In genomic region chr11:5696210-5696609, GRCh38 we compare ENCODE assay signal across 21 cellular contexts. TPM values are rescaled to one million over a fixed set of nuclear protein-coding genes. Genes with fewer than 3 reads are reported as not detected.
DNase-seq lines count a peak whose midpoint lies in the region; ATAC-seq and TF ChIP-seq lines count a peak whose summit lies in the region.
"Had no signal": no experiment of that assay in that cellular context is flagged by ENCODE, and none has a peak within 500 bp of the region (broad histone marks: within the 10 kb centered on the region; RNA-seq: fewer than 3 reads in every experiment).

No MANE protein-coding gene starts in this region.

- in situ Hi-C loops in transverse colon (cut with MboI; ENCODE audit: low pct_ligation_motif_present in 1 of 4, low pct_unique_long_range_greater_than_20kb in 1 of 4, low sequenced_read_pairs in 3 of 4): no loop called here

- TF ChIP-seq EP300 in transverse colon (IDR thresholded peaks at IDR 0.05; ENCODE audit: low read depth): no peak

- H3K4me3 Mint-ChIP-seq in CD8-positive, alpha-beta memory T cell: peak overlapping the region in 3 of 7 donors; percentile 4 to 13 (median 6)
- no peak overlapping the region for H3K4me3 Mint-ChIP-seq in activated T-helper 1 cell treated with anti-CD3 and anti-CD28 coated beads, Interleukin-12 subunit alpha, Interleukin-12 subunit beta, Interleukin-2, Interleukin-4 antibody, amounts not matched to agents 30 ng/mL and 10 ng/mL and 1 ng/mL, durations not matched to agents 14 hours and 24 hours and 36 hours
- H3K4me3 Mint-ChIP-seq in memory B cell (no peak overlapping the region), osteocyte (ENCODE audit: unreplicated experiment) (no peak overlapping the region)

- no peaks in the 10 kb centered on the region for H3K9me3 Mint-ChIP-seq in CD8-positive, alpha-beta memory T cell
- no peaks in the 10 kb centered on the region for H3K9me3 Mint-ChIP-seq in activated T-helper 1 cell treated with anti-CD3 and anti-CD28 coated beads, Interleukin-12 subunit alpha, Interleukin-12 subunit beta, Interleukin-2, Interleukin-4 antibody, amounts not matched to agents 30 ng/mL and 10 ng/mL and 1 ng/mL, durations not matched to agents 14 hours and 24 hours and 36 hours
- H3K9me3 Mint-ChIP-seq in memory B cell (no peaks in the 10 kb centered on the region), osteocyte (ENCODE audit: unreplicated experiment) (no peaks in the 10 kb centered on the region)

- H3K4me1 Mint-ChIP-seq in CD8-positive, alpha-beta memory T cell: peaks cover 68 to 83% (median 82%) of the 10 kb centered on the region in 3 donors
- peaks cover 65% of the 10 kb centered on the region for H3K4me1 Mint-ChIP-seq in activated T-helper 1 cell treated with anti-CD3 and anti-CD28 coated beads, Interleukin-12 subunit alpha, Interleukin-12 subunit beta, Interleukin-2, Interleukin-4 antibody, amounts not matched to agents 30 ng/mL and 10 ng/mL and 1 ng/mL, durations not matched to agents 14 hours and 24 hours and 36 hours (ENCODE audit: low read depth)
- peaks cover 39% of the 10 kb centered on the region for H3K4me1 Mint-ChIP-seq in memory B cell
- H3K4me1 Mint-ChIP-seq in osteocyte (ENCODE audit: unreplicated experiment): peaks cover 20% of the 10 kb centered on the region

- H3K36me3 Mint-ChIP-seq in CD8-positive, alpha-beta memory T cell: peaks cover 11 to 79% (median 22%) of the 10 kb centered on the region in 3 donors
- H3K36me3 Mint-ChIP-seq in activated T-helper 1 cell treated with anti-CD3 and anti-CD28 coated beads, Interleukin-12 subunit alpha, Interleukin-12 subunit beta, Interleukin-2, Interleukin-4 antibody, amounts not matched to agents 30 ng/mL and 10 ng/mL and 1 ng/mL, durations not matched to agents 14 hours and 24 hours and 36 hours (ENCODE audit: low read depth): peaks cover 49% of the 10 kb centered on the region
- H3K36me3 Mint-ChIP-seq in memory B cell (peaks cover 30% of the 10 kb centered on the region), osteocyte (ENCODE audit: unreplicated experiment) (peaks cover 70% of the 10 kb centered on the region)

- H3K4me3 ChIP-seq in AG10803 (ENCODE audit: low read length): no peak overlapping the region
- no peak overlapping the region for H3K4me3 ChIP-seq in CD8-positive, alpha-beta memory T cell (ENCODE audit: low read length)
- no peak overlapping the region for H3K4me3 ChIP-seq in transverse colon
- H3K4me3 ChIP-seq: colonic mucosa had no signal

- peak; percentile 16 for DNase-seq in AG10803 (ENCODE audit: low read depth)
- no peak for DNase-seq in CD8-positive, alpha-beta memory T cell
- no peak for DNase-seq in activated T-helper 1 cell treated with anti-CD3 and anti-CD28 coated beads, Interleukin-12 subunit alpha, Interleukin-12 subunit beta, Interleukin-2, Interleukin-4 antibody, amounts not matched to agents 30 ng/mL and 10 ng/mL and 1 ng/mL, durations not matched to agents 14 hours and 24 hours and 36 hours (ENCODE audit: low spot score)
- no peak for DNase-seq in memory B cell (ENCODE audit: low spot score in 2 of 2)
- no peak for DNase-seq in osteocyte (ENCODE audit: extremely low spot score, unreplicated experiment)
- DNase-seq in central memory CD4-positive, alpha-beta T cell: no peak
- no peak for DNase-seq in transverse colon
- DNase-seq: activated CD8-positive, alpha-beta memory T cell treated with anti-CD3 and anti-CD28 coated beads for 24 hours; Caco-2; colonic mucosa; foreskin keratinocyte; NCI-H1930; NCI-H446; occipital lobe; SW 1271; trophoblast cell had no signal

- no peaks in the 10 kb centered on the region for H3K9me3 ChIP-seq in CD8-positive, alpha-beta memory T cell (ENCODE audit: low read length)
- no peaks in the 10 kb centered on the region for H3K9me3 ChIP-seq in transverse colon
- H3K9me3 ChIP-seq: Caco-2, colonic mucosa had no signal

- H3K27me3 Mint-ChIP-seq in CD8-positive, alpha-beta memory T cell: no peaks in the 10 kb centered on the region
- H3K27me3 Mint-ChIP-seq in activated T-helper 1 cell treated with anti-CD3 and anti-CD28 coated beads, Interleukin-12 subunit alpha, Interleukin-12 subunit beta, Interleukin-2, Interleukin-4 antibody, amounts not matched to agents 30 ng/mL and 10 ng/mL and 1 ng/mL, durations not matched to agents 14 hours and 24 hours and 36 hours (ENCODE audit: insufficient read depth): no peaks in the 10 kb centered on the region
- H3K27me3 Mint-ChIP-seq in memory B cell (no peaks in the 10 kb centered on the region), osteocyte (ENCODE audit: unreplicated experiment) (no peaks in the 10 kb centered on the region)

- peaks cover 23% of the 10 kb centered on the region for H3K36me3 ChIP-seq in CD8-positive, alpha-beta memory T cell (ENCODE audit: insufficient read depth, low read length)
- peaks cover 0 to 4% (median 0%) of the 10 kb centered on the region in 4 donors for H3K36me3 ChIP-seq in transverse colon
- H3K36me3 ChIP-seq: colonic mucosa had no signal

- intact Hi-C loops in activated T-helper 1 cell treated with anti-CD3 and anti-CD28 coated beads, Interleukin-12 subunit alpha, Interleukin-12 subunit beta, Interleukin-2, Interleukin-4 antibody, amounts not matched to agents 30 ng/mL and 10 ng/mL and 1 ng/mL, durations not matched to agents 14 hours and 24 hours and 36 hours (cut with micrococcal nuclease): no loop called here
- intact Hi-C loops in transverse colon (cut with DNase I; ENCODE audit: low total_unique reads): no loop called here

- TF ChIP-seq CTCF in AG10803 (conservative IDR thresholded peaks at IDR 0.05; ENCODE audit: low read length) (no peak), osteocyte (IDR thresholded peaks at IDR 0.05) (no peak), transverse colon (IDR thresholded peaks at IDR 0.05) (no peak)

- H3K4me1 ChIP-seq in CD8-positive, alpha-beta memory T cell (ENCODE audit: insufficient read depth, low read length): peaks cover 52% of the 10 kb centered on the region
- peaks cover 0 to 12% (median 0%) of the 10 kb centered on the region in 4 donors for H3K4me1 ChIP-seq in transverse colon
- H3K4me1 ChIP-seq: colonic mucosa, foreskin keratinocyte had no signal

- ATAC-seq in memory B cell (ENCODE audit: low read depth) (no peak), HG02981 (IDR thresholded peaks at IDR 0.05; ENCODE audit: unreplicated experiment) (no peak)
- ATAC-seq: foreskin keratinocyte had no signal

- POLR2A ChIA-PET in CD8-positive, alpha-beta memory T cell (lab: Charles Lee): no interaction called here

- CTCF ChIA-PET in CD8-positive, alpha-beta memory T cell (lab: Charles Lee): no interaction called here

- H3K27ac Mint-ChIP-seq in CD8-positive, alpha-beta memory T cell: peak overlapping the region; percentile 19 to 86 (median 70)
- H3K27ac Mint-ChIP-seq in activated T-helper 1 cell treated with anti-CD3 and anti-CD28 coated beads, Interleukin-12 subunit alpha, Interleukin-12 subunit beta, Interleukin-2, Interleukin-4 antibody, amounts not matched to agents 30 ng/mL and 10 ng/mL and 1 ng/mL, durations not matched to agents 14 hours and 24 hours and 36 hours: peak overlapping the region; percentile 4
- H3K27ac Mint-ChIP-seq in memory B cell: peak overlapping the region; percentile 76
- no peak overlapping the region for H3K27ac Mint-ChIP-seq in osteocyte (ENCODE audit: unreplicated experiment)

- no peaks in the 10 kb centered on the region for H3K27me3 ChIP-seq in CD8-positive, alpha-beta memory T cell (ENCODE audit: insufficient read depth, low read length, poor library complexity, severe bottlenecking)
- no peaks in the 10 kb centered on the region for H3K27me3 ChIP-seq in transverse colon
- H3K27me3 ChIP-seq: colonic mucosa, foreskin keratinocyte had no signal

- 95% methylated on average over 2 of the region's 2 CpGs; no CpG with 5 or more reads in 1 of the 2 donors for WGBS in transverse colon (ENCODE audit: low coverage in 1 of 2), 2 donors

- no peak overlapping the region for H3K27ac ChIP-seq in CD8-positive, alpha-beta memory T cell (ENCODE audit: low read depth, low read length)
- H3K27ac ChIP-seq in transverse colon: no peak overlapping the region
- H3K27ac ChIP-seq: colonic mucosa, foreskin keratinocyte, VCaP had no signal

- TF ChIP-seq POLR2A in transverse colon (IDR thresholded peaks at IDR 0.05): no peak

RNA-seq across cellular contexts. Expression of gene TRIM22, which starts 6.6 kb away (rescaled TPM):
- 100 to 1,000 TPM; 105 TPM for total RNA-seq in CD8-positive, alpha-beta memory T cell
- 163 TPM for polyA plus RNA-seq in CD8-positive, alpha-beta memory T cell
- total RNA-seq in activated T-helper 1 cell treated with anti-CD3 and anti-CD28 coated beads, Interleukin-12 subunit alpha, Interleukin-12 subunit beta, Interleukin-2, Interleukin-4 antibody, amounts not matched to agents 30 ng/mL and 10 ng/mL and 1 ng/mL, durations not matched to agents 14 hours and 24 hours and 36 hours: 125 and 127 TPM in 2 replicates
- 136 and 138 TPM in 2 replicates for total RNA-seq in osteocyte
- 10 to 100 TPM in 3 of 4 donors, 1 to 10 TPM in 1; 3.2 to 35.2 (median 21.4) TPM for total RNA-seq in transverse colon
- total RNA-seq: Caco-2 had no signal

RNA-seq across cellular contexts. Expression of gene TRIM5, which starts 11.3 kb away (rescaled TPM):
- 10 to 100 TPM in 1 of 2 experiments, 1 to 10 TPM in 1; 8.2 to 10.6 TPM for total RNA-seq in CD8-positive, alpha-beta memory T cell
- 9.8 TPM for polyA plus RNA-seq in CD8-positive, alpha-beta memory T cell
- 7.9 and 8.6 TPM in 2 replicates for total RNA-seq in activated T-helper 1 cell treated with anti-CD3 and anti-CD28 coated beads, Interleukin-12 subunit alpha, Interleukin-12 subunit beta, Interleukin-2, Interleukin-4 antibody, amounts not matched to agents 30 ng/mL and 10 ng/mL and 1 ng/mL, durations not matched to agents 14 hours and 24 hours and 36 hours
- total RNA-seq in osteocyte (41.7 and 47.3 TPM in 2 replicates), transverse colon (10 to 100 TPM; 10.5 to 23.6 (median 16.3) TPM)

RNA-seq across cellular contexts. Expression of gene OR56B1, which starts 40.0 kb away (rescaled TPM):
- not detected for total RNA-seq in CD8-positive, alpha-beta memory T cell
- polyA plus RNA-seq in CD8-positive, alpha-beta memory T cell: not detected
- total RNA-seq in activated T-helper 1 cell treated with anti-CD3 and anti-CD28 coated beads, Interleukin-12 subunit alpha, Interleukin-12 subunit beta, Interleukin-2, Interleukin-4 antibody, amounts not matched to agents 30 ng/mL and 10 ng/mL and 1 ng/mL, durations not matched to agents 14 hours and 24 hours and 36 hours: not detected in 2 replicates
- not detected in 2 replicates for total RNA-seq in osteocyte
- total RNA-seq in transverse colon: not detected
- total RNA-seq: astrocyte, Caco-2, colonic mucosa, Daoy, foreskin keratinocyte, H4, occipital lobe had no signal
- polyA plus RNA-seq: foreskin keratinocyte had no signal

RNA-seq across cellular contexts. Expression of gene OR52N4, which starts 57.8 kb away (rescaled TPM):
- under 1 TPM; 0.22 to 0.48 TPM for total RNA-seq in CD8-positive, alpha-beta memory T cell
- 0.71 TPM for polyA plus RNA-seq in CD8-positive, alpha-beta memory T cell
- total RNA-seq in activated T-helper 1 cell treated with anti-CD3 and anti-CD28 coated beads, Interleukin-12 subunit alpha, Interleukin-12 subunit beta, Interleukin-2, Interleukin-4 antibody, amounts not matched to agents 30 ng/mL and 10 ng/mL and 1 ng/mL, durations not matched to agents 14 hours and 24 hours and 36 hours: 0.16 TPM in 1 of 2 replicates, not detected in the other
- not detected in 2 replicates for total RNA-seq in osteocyte
- total RNA-seq in transverse colon: not detected
- total RNA-seq: astrocyte, Caco-2, colonic mucosa, Daoy, foreskin keratinocyte, H4, occipital lobe had no signal
- polyA plus RNA-seq: foreskin keratinocyte had no signal
